Comparison of ENCODE assay signal across 21 cellular contexts in genomic region chrX:4320436-4320947, GRCh38.
A peak's percentile ranks its signal among the peaks of the same experiment; 100 is the strongest.
DNase-seq lines count a peak whose midpoint lies in the region; ATAC-seq and TF ChIP-seq lines count a peak whose summit lies in the region.
"Had no signal": no experiment of that assay in that cellular context is flagged by ENCODE, and none has a peak within 500 bp of the region (broad histone marks: within the 10 kb centered on the region; RNA-seq: fewer than 3 reads in every experiment).

No MANE protein-coding gene starts in this region.

- no peak overlapping the region for H3K4me3 Mint-ChIP-seq in activated T-helper 2 cell treated with anti-CD3 and anti-CD28 coated beads, Interferon-gamma antibody, Interleukin-2, Interleukin-4, amounts not matched to agents 10 μg/mL and 5 μg/mL and 100 μg/mL, durations not matched to agents 14 hours and 24 hours and 36 hours (ENCODE audit: low read depth)

- H3K27me3 ChIP-seq in cardiac muscle cell: no peaks in the 10 kb centered on the region
- no peaks in the 10 kb centered on the region for H3K27me3 ChIP-seq in right cardiac atrium (ENCODE audit: control insufficient read depth, insufficient read depth)
- no peaks in the 10 kb centered on the region for H3K27me3 ChIP-seq in ectodermal cell (ENCODE audit: control insufficient read depth, insufficient read depth, low read length, poor library complexity, severe bottlenecking)
- no peaks in the 10 kb centered on the region for H3K27me3 ChIP-seq in aorta (ENCODE audit: control insufficient read depth in 1 of 2, insufficient read depth in 2 of 2, low read length in 1 of 2)
- no peaks in the 10 kb centered on the region for H3K27me3 ChIP-seq in sigmoid colon
- H3K27me3 ChIP-seq: BLaER1 treated with 17β-estradiol and CSF1 and Interleukin-3, amounts not matched to agents 10 nM and 100 nM had no signal

- H3K27me3 Mint-ChIP-seq in activated T-helper 2 cell treated with anti-CD3 and anti-CD28 coated beads, Interferon-gamma antibody, Interleukin-2, Interleukin-4, amounts not matched to agents 10 μg/mL and 5 μg/mL and 100 μg/mL, durations not matched to agents 14 hours and 24 hours and 36 hours (ENCODE audit: low read depth): no peaks in the 10 kb centered on the region

- TF ChIP-seq CTCF in cardiac muscle cell (IDR thresholded peaks at IDR 0.05; ENCODE audit: low read depth, low read length) (no peak), sigmoid colon (IDR thresholded peaks at IDR 0.05) (no peak)

- H3K36me3 ChIP-seq in cardiac muscle cell (no peaks in the 10 kb centered on the region), ectodermal cell (ENCODE audit: control insufficient read depth, insufficient read depth, low read length) (no peaks in the 10 kb centered on the region), mesodermal cell (ENCODE audit: control insufficient read depth, insufficient read depth, low read length) (no peaks in the 10 kb centered on the region), aorta (ENCODE audit: control insufficient read depth in 1 of 2, insufficient read depth in 2 of 2, low read length in 1 of 2) (no peaks in the 10 kb centered on the region), sigmoid colon (no peaks in the 10 kb centered on the region)
- H3K36me3 ChIP-seq: BLaER1 treated with 17β-estradiol and CSF1 and Interleukin-3, amounts not matched to agents 10 nM and 100 nM; HAP-1 had no signal

- ATAC-seq in right cardiac atrium (no peak), aorta (ENCODE audit: low FRiP score) (no peak)
- ATAC-seq: K562, Panc1 had no signal

- H3K9me3 ChIP-seq in cardiac muscle cell (ENCODE audit: low read depth): no peaks in the 10 kb centered on the region
- no peaks in the 10 kb centered on the region for H3K9me3 ChIP-seq in right cardiac atrium (ENCODE audit: control insufficient read depth, low read length)
- H3K9me3 ChIP-seq in ectodermal cell (ENCODE audit: control insufficient read depth, low read length): no peaks in the 10 kb centered on the region
- no peaks in the 10 kb centered on the region for H3K9me3 ChIP-seq in mesodermal cell (ENCODE audit: control insufficient read depth, low read length)
- H3K9me3 ChIP-seq in aorta (ENCODE audit: control insufficient read depth, low read length): no peaks in the 10 kb centered on the region
- no peaks in the 10 kb centered on the region for H3K9me3 ChIP-seq in sigmoid colon
- H3K9me3 ChIP-seq: BLaER1 treated with 17β-estradiol and CSF1 and Interleukin-3, amounts not matched to agents 10 nM and 100 nM; HAP-1 had no signal

- H3K27ac Mint-ChIP-seq in activated T-helper 2 cell treated with anti-CD3 and anti-CD28 coated beads, Interferon-gamma antibody, Interleukin-2, Interleukin-4, amounts not matched to agents 10 μg/mL and 5 μg/mL and 100 μg/mL, durations not matched to agents 14 hours and 24 hours and 36 hours: no peak overlapping the region

- no peak for TF ChIP-seq POLR2A in sigmoid colon (IDR thresholded peaks at IDR 0.05)

- no peak for TF ChIP-seq EP300 in sigmoid colon (IDR thresholded peaks at IDR 0.05)

- intact Hi-C loops in right cardiac atrium (cut with DNase I) (no loop called here), aorta (cut with DNase I) (no loop called here), posterior cingulate gyrus (cut with DNase I) (no loop called here), sigmoid colon (cut with DNase I) (no loop called here)
- intact Hi-C loops in activated T-helper 2 cell treated with anti-CD3 and anti-CD28 coated beads, Interferon-gamma antibody, Interleukin-2, Interleukin-4, amounts not matched to agents 10 μg/mL and 5 μg/mL and 100 μg/mL, durations not matched to agents 14 hours and 24 hours and 36 hours (cut with micrococcal nuclease): no loop called here

- H3K27ac ChIP-seq in cardiac muscle cell: peak overlapping the region; percentile 34
- H3K27ac ChIP-seq in right cardiac atrium (ENCODE audit: low read length): no peak overlapping the region
- H3K27ac ChIP-seq in ectodermal cell (ENCODE audit: insufficient read depth, low read depth, low read length, poor library complexity, severe bottlenecking): peak overlapping the region; percentile 36
- peak overlapping the region; percentile 13 for H3K27ac ChIP-seq in mesodermal cell (ENCODE audit: low read depth, low read length, severe bottlenecking)
- H3K27ac ChIP-seq in aorta (ENCODE audit: low read depth in 1 of 2, low read length in 2 of 2): no peak overlapping the region
- H3K27ac ChIP-seq in sigmoid colon: no peak overlapping the region
- H3K27ac ChIP-seq: BLaER1 treated with 17β-estradiol and CSF1 and Interleukin-3, amounts not matched to agents 10 nM and 100 nM had no signal

- no peaks in the 10 kb centered on the region for H3K4me1 Mint-ChIP-seq in activated T-helper 2 cell treated with anti-CD3 and anti-CD28 coated beads, Interferon-gamma antibody, Interleukin-2, Interleukin-4, amounts not matched to agents 10 μg/mL and 5 μg/mL and 100 μg/mL, durations not matched to agents 14 hours and 24 hours and 36 hours (ENCODE audit: low read depth)

- no peaks in the 10 kb centered on the region for H3K36me3 Mint-ChIP-seq in activated T-helper 2 cell treated with anti-CD3 and anti-CD28 coated beads, Interferon-gamma antibody, Interleukin-2, Interleukin-4, amounts not matched to agents 10 μg/mL and 5 μg/mL and 100 μg/mL, durations not matched to agents 14 hours and 24 hours and 36 hours (ENCODE audit: low read depth)

- H3K4me1 ChIP-seq in cardiac muscle cell (ENCODE audit: low read depth): peaks cover 5% of the 10 kb centered on the region
- no peaks in the 10 kb centered on the region for H3K4me1 ChIP-seq in right cardiac atrium (ENCODE audit: control insufficient read depth, insufficient read depth, low read length)
- H3K4me1 ChIP-seq in ectodermal cell (ENCODE audit: control insufficient read depth, insufficient read depth, low read length): no peaks in the 10 kb centered on the region
- no peaks in the 10 kb centered on the region for H3K4me1 ChIP-seq in mesodermal cell (ENCODE audit: control insufficient read depth, insufficient read depth, low read length, poor library complexity, severe bottlenecking)
- H3K4me1 ChIP-seq in aorta (ENCODE audit: control insufficient read depth in 1 of 2, insufficient read depth in 2 of 2, low read length in 2 of 2): no peaks in the 10 kb centered on the region
- H3K4me1 ChIP-seq in sigmoid colon: no peaks in the 10 kb centered on the region
- H3K4me1 ChIP-seq: BLaER1 treated with 17β-estradiol and CSF1 and Interleukin-3, amounts not matched to agents 10 nM and 100 nM; HAP-1 had no signal

- peak in 1 of 2 donors; percentile 20 for DNase-seq in cardiac muscle cell (ENCODE audit: low read depth in 1 of 2, low spot score in 1 of 2)
- DNase-seq in right cardiac atrium: no peak
- DNase-seq in activated T-helper 2 cell treated with anti-CD3 and anti-CD28 coated beads, Interferon-gamma antibody, Interleukin-2, Interleukin-4, amounts not matched to agents 10 μg/mL and 5 μg/mL and 100 μg/mL, durations not matched to agents 14 hours and 24 hours and 36 hours (ENCODE audit: low spot score): no peak
- DNase-seq in aorta: no peak
- no peak for DNase-seq in posterior cingulate gyrus
- no peak for DNase-seq in sigmoid colon
- DNase-seq: 8988T, DMS153, EL, NCI-H1092 treated with DMSO at 0.1 percent for 48 hours, NCI-H1694, NCI-H2107, NCI-H226, NCI-H526 treated with DMSO at 0.1 percent for 48 hours, Right ventricle myocardium superior had no signal

- H3K9me3 Mint-ChIP-seq in activated T-helper 2 cell treated with anti-CD3 and anti-CD28 coated beads, Interferon-gamma antibody, Interleukin-2, Interleukin-4, amounts not matched to agents 10 μg/mL and 5 μg/mL and 100 μg/mL, durations not matched to agents 14 hours and 24 hours and 36 hours: peaks cover 4% of the 10 kb centered on the region

- 35% methylated on average over 9 of the region's 9 CpGs for WGBS in right cardiac atrium
- 70 to 74% methylated on average over 8 to 9 of the region's 9 CpGs for WGBS in ectodermal cell, 2 experiments
- 39 to 57% methylated on average over 3 to 6 of the region's 9 CpGs for WGBS in mesodermal cell (ENCODE audit: insufficient coverage in 2 of 2), 2 experiments
- WGBS in aorta, 2 donors: 30 to 37% methylated on average over 9 of the region's 9 CpGs
- 64 to 72% methylated on average over 9 of the region's 9 CpGs for WGBS in sigmoid colon, 2 donors

- H3K4me3 ChIP-seq in cardiac muscle cell (no peak overlapping the region), right cardiac atrium (ENCODE audit: low read length) (no peak overlapping the region), ectodermal cell (ENCODE audit: insufficient read depth, low read depth, low read length) (no peak overlapping the region), mesodermal cell (ENCODE audit: extremely low read depth, insufficient read depth, low read length, poor library complexity, severe bottlenecking) (no peak overlapping the region), aorta (ENCODE audit: low read length in 2 of 2) (no peak overlapping the region), sigmoid colon (no peak overlapping the region)
- H3K4me3 ChIP-seq: BLaER1 treated with 17β-estradiol and CSF1 and Interleukin-3, amounts not matched to agents 10 nM and 100 nM; HAP-1; K562 had no signal

Comparison
In these comparisons a context has a peak if more than half of its experiments do, and no peak if none do; other contexts are left out.
1. H3K27ac ChIP-seq: peak in cardiac muscle cell (single experiment), ectodermal cell (single experiment) and mesodermal cell (single experiment); none in right cardiac atrium (single experiment), aorta (0 of 2) and sigmoid colon (0 of 4).